Comparison of ENCODE assay signal across 9 cellular contexts in the genomic region with DNA sequence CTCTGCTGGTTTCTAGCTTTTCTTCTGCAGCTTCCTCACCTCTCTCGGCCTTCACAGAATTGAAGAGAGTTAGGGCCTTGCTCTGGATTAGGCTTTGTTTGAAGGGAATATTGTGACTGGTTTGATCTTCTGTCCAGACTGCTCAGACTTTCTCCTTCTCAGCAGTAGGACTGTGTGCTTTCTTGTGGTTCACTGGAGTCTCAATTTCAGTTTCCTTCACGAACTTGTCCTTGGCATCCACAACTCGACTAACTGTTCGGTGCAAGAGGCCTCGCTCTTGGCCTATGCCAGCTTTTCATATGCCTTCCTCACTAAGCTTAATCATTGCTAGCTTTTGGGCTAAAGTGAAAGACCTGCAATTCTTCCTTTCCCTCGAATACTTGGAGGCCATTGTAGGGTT. TPM values are rescaled to one million over a fixed set of nuclear protein-coding genes. Genes with fewer than 3 reads are reported as not detected.
"Had no signal": no experiment of that assay in that cellular context is flagged by ENCODE, and none has a peak within 500 bp of the region (broad histone marks: within the 10 kb centered on the region; RNA-seq: fewer than 3 reads in every experiment).

No MANE protein-coding gene starts in this region.

- DNase-seq: GM23248, GOT3, H7, H9, HCEC 1CT, HFFc6 had no signal

- H3K27ac Mint-ChIP-seq: GM23338, H9, HFFc6 had no signal

- H3K36me3 ChIP-seq: HAP-1 had no signal

- H3K9me3 ChIP-seq: HAP-1 had no signal

- ATAC-seq: GM23338, HCT116 had no signal

- H2AFZ ChIP-seq: GM23248, GM23338 had no signal

- H3K9ac ChIP-seq: GM23248 had no signal

- H3K4me2 ChIP-seq: GM23338 had no signal

- H3K4me3 ChIP-seq: GM23248, GM23338, HAP-1 had no signal

- H3K4me1 Mint-ChIP-seq: GM23338 had no signal

- H3K27ac ChIP-seq: GM23248 had no signal

- H3K4me1 ChIP-seq: HAP-1 had no signal

- H3K4me3 Mint-ChIP-seq: GM23338, H9, HFFc6 had no signal

RNA-seq across cellular contexts. Expression of gene SALL3, which starts 18.9 kb away (rescaled TPM):
- total RNA-seq: GM23248, HFFc6 had no signal
